ENCODE assay signal across 31 cellular contexts in genomic region chr7:12508005-12508404, GRCh38.
"Had no signal": no experiment of that assay in that cellular context is flagged by ENCODE, and none has a peak within 500 bp of the region (broad histone marks: within the 10 kb centered on the region; RNA-seq: fewer than 3 reads in every experiment).

No MANE protein-coding gene starts in this region.

- ATAC-seq: activated CD8-positive, alpha-beta T cell treated with anti-CD3 and anti-CD28 coated beads for 36 hours; activated naive CD4-positive, alpha-beta T cell treated with anti-CD3 and anti-CD28 coated beads, Interleukin-2, amount 50 U/mL, for 72 hours; activated T-cell treated with anti-CD3 and anti-CD28 coated beads, Interleukin-2, amount 50 U/mL, for 4 hours; activated T-cell treated with anti-CD3 and anti-CD28 coated beads, Interleukin-2, amount 50 U/mL, for 72 hours; activated T-helper 17 cell treated with anti-CD3 and anti-CD28 coated beads, Interleukin-2, amount 50 U/mL, for 72 hours; body of pancreas had no signal

- H3K27ac ChIP-seq: adrenal gland, body of pancreas, brain microvascular endothelial cell, breast epithelium, VCaP had no signal

- H3K9me3 ChIP-seq: adrenal gland, body of pancreas, breast epithelium had no signal

- H3K27me3 ChIP-seq: adrenal gland, body of pancreas, brain microvascular endothelial cell, breast epithelium had no signal

- H3K36me3 ChIP-seq: adrenal gland, brain microvascular endothelial cell, breast epithelium had no signal

- H3K4me1 ChIP-seq: adrenal gland, body of pancreas, breast epithelium had no signal

- H3K4me3 ChIP-seq: adrenal gland, body of pancreas, breast epithelium had no signal

- DNase-seq: activated B cell treated with CpG ODN at 0.5 μM for 24 hours; activated CD4-positive, alpha-beta memory T cell treated with anti-CD3 and anti-CD28 coated beads for 36 hours; activated CD4-positive, alpha-beta T cell treated with anti-CD3 and anti-CD28 coated beads for 4 hours; activated CD4-positive, alpha-beta T cell treated with anti-CD3 and anti-CD28 coated beads, Interleukin-2, amount 10 ng/mL, durations not matched to agents 24 days and 14 days; activated CD4-positive, alpha-beta T cell treated with anti-CD3 and anti-CD28 coated beads, Interleukin-2, amount 50 U/mL, for 1 hour; activated CD4-positive, alpha-beta T cell treated with anti-CD3 and anti-CD28 coated beads, Interleukin-2, amount 50 U/mL, for 4 hours; activated CD4-positive, CD25-positive, alpha-beta regulatory T cell treated with anti-CD3 and anti-CD28 coated beads, Interleukin-2, amount 50 U/mL, for 72 hours; activated CD8-positive, alpha-beta memory T cell treated with anti-CD3 and anti-CD28 coated beads, Interleukin-2, amount 50 U/mL, for 4 hours; activated CD8-positive, alpha-beta T cell treated with anti-CD3 and anti-CD28 coated beads for 36 hours; activated effector memory CD4-positive, alpha-beta T cell treated with anti-CD3 and anti-CD28 coated beads, Interleukin-2, amount 50 U/mL, for 16 hours; activated gamma-delta T cell treated with Interleukin-2 at 50 U/mL for 16 hours; activated naive CD4-positive, alpha-beta T cell; activated naive CD4-positive, alpha-beta T cell treated with anti-CD3 and anti-CD28 coated beads for 36 hours; activated naive CD4-positive, alpha-beta T cell treated with anti-CD3 and anti-CD28 coated beads, Interleukin-2, amount 50 U/mL, for 16 hours; activated naive CD8-positive, alpha-beta T cell treated with anti-CD3 and anti-CD28 coated beads for 36 hours; activated T-cell treated with anti-CD3 and anti-CD28 coated beads for 4 hours; activated T-cell treated with anti-CD3 and anti-CD28 coated beads, Interleukin-2, amount 50 U/mL, for 1 hour; activated T-cell treated with anti-CD3 and anti-CD28 coated beads, Interleukin-2, amount 50 U/mL, for 4 hours; activated T-cell treated with anti-CD3 and anti-CD28 coated beads, Interleukin-2, amount 50 U/mL, for 72 hours; adrenal gland; amniotic stem cell; aorta; body of pancreas; brain microvascular endothelial cell; cerebellar nuclear complex; T-helper 2 cell; T-helper 9 cell had no signal
